ENCODE assay signal across 19 cellular contexts in genomic region chr1:55870076-55870475, GRCh38.
DNase-seq lines count a peak whose midpoint lies in the region; TF ChIP-seq lines count a peak whose summit lies in the region.
"Had no signal": no experiment of that assay in that cellular context is flagged by ENCODE, and none has a peak within 500 bp of the region (broad histone marks: within the 10 kb centered on the region; RNA-seq: fewer than 3 reads in every experiment).

No MANE protein-coding gene starts in this region.

- DNase-seq in GM04503 (ENCODE audit: low read depth) (peak; percentile 42), T1000 (lab: John Stamatoyannopoulos, UW) (peak; percentile 11), mesenchymal stem cell (no peak), thyroid gland (no peak), DMS 273 treated with DMSO at 0.1 percent for 48 hours (lab: John Stamatoyannopoulos, UW) (no peak), endodermal cell (no peak)
- no peak for DNase-seq in activated CD8-positive, alpha-beta memory T cell treated with anti-CD3 and anti-CD28 coated beads, Interleukin-2, amount 50 U/mL, for 4 hours
- DNase-seq in activated naive CD4-positive, alpha-beta T cell treated with anti-CD3 and anti-CD28 coated beads, Interleukin-2, amount 10 ng/mL, durations not matched to agents 7 days and 5 days, result no peak
- DNase-seq: C1 segment of cervical spinal cord, COR-L47, DMS53, GOT3, HFFc6, MM.1S, NCI-H1105, NCI-H1694 treated with DMSO at 0.1 percent for 48 hours, NCI-H69 had no signal

- H3K36me3 ChIP-seq in mesenchymal stem cell (ENCODE audit: control insufficient read depth in 1 of 2, insufficient read depth in 2 of 2, low read depth in 1 of 2, low read length in 2 of 2) (peaks cover 0 to 6% of the 10 kb centered on the region in 2 experiments), thyroid gland (no peaks in the 10 kb centered on the region), endodermal cell (ENCODE audit: control insufficient read depth, insufficient read depth, low read length) (no peaks in the 10 kb centered on the region)

- no peaks in the 10 kb centered on the region for H3K27me3 Mint-ChIP-seq in activated naive CD4-positive, alpha-beta T cell treated with anti-CD3 and anti-CD28 coated beads, Interleukin-2, amount 10 ng/mL, durations not matched to agents 7 days and 5 days
- peaks cover 2% of the 10 kb centered on the region for H3K27me3 Mint-ChIP-seq in endodermal cell (ENCODE audit: insufficient read depth)

- H3K4me3 Mint-ChIP-seq in activated naive CD4-positive, alpha-beta T cell treated with anti-CD3 and anti-CD28 coated beads, Interleukin-2, amount 10 ng/mL, durations not matched to agents 7 days and 5 days, result no peak overlapping the region
- H3K4me3 Mint-ChIP-seq in endodermal cell, result no peak overlapping the region
- H3K4me3 Mint-ChIP-seq: HFFc6 had no signal

- H3K27me3 ChIP-seq in mesenchymal stem cell (ENCODE audit: control insufficient read depth in 1 of 2, insufficient read depth in 1 of 2, low read length in 2 of 2) (no peaks in the 10 kb centered on the region), thyroid gland (no peaks in the 10 kb centered on the region), endodermal cell (ENCODE audit: control insufficient read depth, insufficient read depth, low read length, poor library complexity, severe bottlenecking) (no peaks in the 10 kb centered on the region)

- H3K4ac ChIP-seq in mesenchymal stem cell (ENCODE audit: low read depth in 1 of 2, low read length in 2 of 2), result no peak overlapping the region

- no peak overlapping the region for H4K8ac ChIP-seq in mesenchymal stem cell (ENCODE audit: low read length)

- no peak for TF ChIP-seq POLR2A in thyroid gland (IDR thresholded peaks at IDR 0.05)

- H2BK5ac ChIP-seq in mesenchymal stem cell (ENCODE audit: low read depth, low read length, poor library complexity, severe bottlenecking), result no peak overlapping the region

- no peaks in the 10 kb centered on the region for H3K79me1 ChIP-seq in mesenchymal stem cell (replicated peaks; ENCODE audit: low read length, poor library complexity, severe bottlenecking)

- H2BK15ac ChIP-seq in mesenchymal stem cell (ENCODE audit: low read depth, poor library complexity, severe bottlenecking), result no peak overlapping the region

- CTCF ChIA-PET in activated naive CD4-positive, alpha-beta T cell treated with anti-CD3 and anti-CD28 coated beads, Interleukin-2, amount 10 ng/mL, durations not matched to agents 7 days and 5 days (lab: Charles Lee), result no interaction called here

- H3K4me1 ChIP-seq in mesenchymal stem cell (ENCODE audit: control insufficient read depth, insufficient read depth, low read depth, low read length) (no peaks in the 10 kb centered on the region), thyroid gland (peaks cover 42 to 48% of the 10 kb centered on the region in 2 donors), endodermal cell (ENCODE audit: control insufficient read depth, insufficient read depth, low read length) (no peaks in the 10 kb centered on the region)

- H4K91ac ChIP-seq in mesenchymal stem cell (ENCODE audit: low read length), result no peak overlapping the region

- H3K36me3 Mint-ChIP-seq in activated naive CD4-positive, alpha-beta T cell treated with anti-CD3 and anti-CD28 coated beads, Interleukin-2, amount 10 ng/mL, durations not matched to agents 7 days and 5 days, result no peaks in the 10 kb centered on the region
- no peaks in the 10 kb centered on the region for H3K36me3 Mint-ChIP-seq in endodermal cell (ENCODE audit: low read depth)

- H3K14ac ChIP-seq in mesenchymal stem cell (ENCODE audit: low read length in 2 of 2), result no peak overlapping the region

- H3K9ac ChIP-seq in mesenchymal stem cell (ENCODE audit: low read length) (peak overlapping the region; percentile 83), endodermal cell (ENCODE audit: extremely low read depth, low read length, poor library complexity, severe bottlenecking) (no peak overlapping the region)

- H2BK12ac ChIP-seq in mesenchymal stem cell (ENCODE audit: low read length in 2 of 2), result no peak overlapping the region

- intact Hi-C loops in thyroid gland (cut with DNase I), result loop anchor here (10.0 kb wide), 1 partner anchor 185 kb away; no protein-coding TSS in a partner anchor

- no peaks in the 10 kb centered on the region for H3K4me1 Mint-ChIP-seq in activated naive CD4-positive, alpha-beta T cell treated with anti-CD3 and anti-CD28 coated beads, Interleukin-2, amount 10 ng/mL, durations not matched to agents 7 days and 5 days
- H3K4me1 Mint-ChIP-seq in endodermal cell, result no peaks in the 10 kb centered on the region

- no peak overlapping the region for H3K18ac ChIP-seq in mesenchymal stem cell (ENCODE audit: low read depth in 1 of 2, low read length in 2 of 2)

- H2AFZ ChIP-seq in mesenchymal stem cell (ENCODE audit: low read depth, low read length), result no peak overlapping the region

- no peak overlapping the region for H2BK120ac ChIP-seq in mesenchymal stem cell (ENCODE audit: low read depth, low read length)

- H3K9me3 ChIP-seq in mesenchymal stem cell (ENCODE audit: control insufficient read depth, low read length), result no peaks in the 10 kb centered on the region
- H3K9me3 ChIP-seq in thyroid gland, result no peaks in the 10 kb centered on the region
- H3K9me3 ChIP-seq in endodermal cell (ENCODE audit: control insufficient read depth, low read length), result no peaks in the 10 kb centered on the region

- no peak overlapping the region for H2AK5ac ChIP-seq in mesenchymal stem cell (ENCODE audit: low read length, severe bottlenecking)

- H3K9me3 Mint-ChIP-seq in activated naive CD4-positive, alpha-beta T cell treated with anti-CD3 and anti-CD28 coated beads, Interleukin-2, amount 10 ng/mL, durations not matched to agents 7 days and 5 days, result no peaks in the 10 kb centered on the region
- H3K9me3 Mint-ChIP-seq in endodermal cell, result no peaks in the 10 kb centered on the region
- H3K9me3 Mint-ChIP-seq: HFFc6 had no signal

- no peak overlapping the region for H3K4me2 ChIP-seq in mesenchymal stem cell (ENCODE audit: low read length, poor library complexity, severe bottlenecking)

- H3K27ac ChIP-seq in mesenchymal stem cell (ENCODE audit: low read length, poor library complexity, severe bottlenecking) (no peak overlapping the region), thyroid gland (peak overlapping the region; percentile 23 to 71 (median 28)), endodermal cell (ENCODE audit: low read depth, low read length) (no peak overlapping the region)
- H3K27ac ChIP-seq: HL-60 had no signal

- no peak for TF ChIP-seq CTCF in thyroid gland (IDR thresholded peaks at IDR 0.05)
- TF ChIP-seq CTCF in endodermal cell (conservative IDR thresholded peaks at IDR 0.05), result no peak

- no peak overlapping the region for H3K27ac Mint-ChIP-seq in activated naive CD4-positive, alpha-beta T cell treated with anti-CD3 and anti-CD28 coated beads, Interleukin-2, amount 10 ng/mL, durations not matched to agents 7 days and 5 days
- H3K27ac Mint-ChIP-seq in endodermal cell, result no peak overlapping the region
- H3K27ac Mint-ChIP-seq: HFFc6 had no signal

- H3K4me3 ChIP-seq in mesenchymal stem cell (ENCODE audit: insufficient read depth in 1 of 2, low read depth in 1 of 2, low read length in 2 of 2) (peak overlapping the region in 1 of 2 experiments; percentile 71), thyroid gland (replicated peaks in 1 of 3) (no peak overlapping the region), endodermal cell (ENCODE audit: low read length) (no peak overlapping the region)
- H3K4me3 ChIP-seq: K562 had no signal

- no peak overlapping the region for H3K23ac ChIP-seq in mesenchymal stem cell (ENCODE audit: low read length in 2 of 2)

Comparison
In these comparisons a context has a peak if more than half of its experiments do, and no peak if none do; other contexts are left out.
1. DNase-seq: peak in GM04503 (single experiment) and T1000 (single experiment); none in mesenchymal stem cell (single experiment), thyroid gland (0 of 2), DMS 273 treated with DMSO at 0.1 percent for 48 hours (single experiment), activated CD8-positive, alpha-beta memory T cell treated with anti-CD3 and anti-CD28 coated beads, Interleukin-2, amount 50 U/mL, for 4 hours (single experiment), activated naive CD4-positive, alpha-beta T cell treated with anti-CD3 and anti-CD28 coated beads, Interleukin-2, amount 10 ng/mL, durations not matched to agents 7 days and 5 days (single experiment) and endodermal cell (single experiment).
2. H3K27ac ChIP-seq: peak in thyroid gland (3 of 3); none in mesenchymal stem cell (single experiment) and endodermal cell (single experiment).